ENCODE assay signal across 10 cellular contexts in genomic region chr13:102273111-102273510, GRCh38.
"Had no signal": no experiment of that assay in that cellular context is flagged by ENCODE, and none has a peak within 500 bp of the region (broad histone marks: within the 10 kb centered on the region; RNA-seq: fewer than 3 reads in every experiment).

No MANE protein-coding gene starts in this region.

- ATAC-seq: HCT116, HepG2 had no signal

- H3K4me2 ChIP-seq: KMS-11 had no signal

- H2AFZ ChIP-seq: GM23248 had no signal

- DNase-seq: GM23248, GOT3, H7, HFFc6, KBM-7 had no signal

- H3K4me3 ChIP-seq: GM23248, HAP-1 had no signal

- H3K27ac ChIP-seq: GM23248, HL-60, KMS-11 had no signal

- H3K9me3 ChIP-seq: HAP-1 had no signal

- H3K36me3 ChIP-seq: HAP-1 had no signal

- H3K9ac ChIP-seq: GM23248, KMS-11 had no signal

- H3K4me1 ChIP-seq: HAP-1 had no signal
